1 cellular context compared by ENCODE assay signal in genomic region chr14:73717998-73718741, GRCh38.
TF ChIP-seq lines count a peak whose summit lies in the region.

No MANE protein-coding gene starts in this region.

TF ChIP-seq in H1, 55 proteins besides CTCF, POLR2A, EP300 and RAD21 (continued from another document):
- TF ChIP-seq RBBP5 (IDR thresholded peaks at IDR 0.05; ENCODE audit: borderline replicate concordance, low read depth, low read length) (0 out of 2 replicates have a peak, but pooled peaks have one; percentile 35), MAFK (IDR thresholded peaks at IDR 0.05; ENCODE audit: low read depth, low read length) (no peak)
